ENCODE assay signal across 25 cellular contexts in the genomic region with DNA sequence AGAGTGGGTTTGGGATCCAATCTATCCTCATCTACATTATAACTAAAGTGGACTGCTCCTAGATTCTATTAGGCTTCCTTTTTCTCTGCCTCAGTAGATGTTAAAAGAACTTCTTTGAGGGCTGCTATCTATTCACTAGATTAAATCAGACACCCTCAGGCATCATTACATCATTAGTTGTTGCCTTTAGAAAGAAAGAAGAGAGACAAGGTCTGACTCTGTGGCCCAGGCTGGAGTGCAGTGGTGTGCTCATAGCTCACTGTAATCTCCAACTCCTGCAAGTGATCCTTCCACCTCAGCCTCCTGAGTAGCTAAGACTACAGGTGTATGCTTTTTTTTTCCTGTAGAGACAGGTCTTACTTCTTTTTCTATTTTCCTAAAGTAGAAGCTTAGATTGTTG.
"Had no signal": no experiment of that assay in that cellular context is flagged by ENCODE, and none has a peak within 500 bp of the region (broad histone marks: within the 10 kb centered on the region; RNA-seq: fewer than 3 reads in every experiment).

No MANE protein-coding gene starts in this region.

- H3K27ac Mint-ChIP-seq: activated CD4-positive, alpha-beta memory T cell treated with anti-CD3 and anti-CD28 coated beads, Interleukin-2, amount 10 ng/mL, durations not matched to agents 7 days and 5 days; activated CD4-positive, alpha-beta T cell treated with anti-CD3 and anti-CD28 coated beads, Interleukin-2, amount 10 ng/mL, durations not matched to agents 7 days and 5 days; activated naive CD4-positive, alpha-beta T cell treated with anti-CD3 and anti-CD28 coated beads, Interleukin-2, amount 10 ng/mL, durations not matched to agents 7 days and 5 days; activated naive CD8-positive, alpha-beta T cell treated with anti-CD3 and anti-CD28 coated beads for 36 hours; activated T-helper 17 cell treated with anti-CD3 and anti-CD28 coated beads, Interleukin-2, amount 50 U/mL, for 72 hours had no signal

- H3K9me3 ChIP-seq: MG63, SK-N-SH had no signal

- H3K4me1 Mint-ChIP-seq: activated CD4-positive, alpha-beta memory T cell treated with anti-CD3 and anti-CD28 coated beads, Interleukin-2, amount 10 ng/mL, durations not matched to agents 7 days and 5 days; activated CD4-positive, alpha-beta T cell treated with anti-CD3 and anti-CD28 coated beads, Interleukin-2, amount 10 ng/mL, durations not matched to agents 7 days and 5 days; activated naive CD4-positive, alpha-beta T cell treated with anti-CD3 and anti-CD28 coated beads, Interleukin-2, amount 10 ng/mL, durations not matched to agents 7 days and 5 days; activated naive CD8-positive, alpha-beta T cell treated with anti-CD3 and anti-CD28 coated beads for 36 hours; activated T-helper 17 cell treated with anti-CD3 and anti-CD28 coated beads, Interleukin-2, amount 50 U/mL, for 72 hours had no signal

- H3K4me2 ChIP-seq: KMS-11, PC-9, SK-N-SH had no signal

- H3K9ac ChIP-seq: KMS-11, SK-N-SH had no signal

- DNase-seq: activated CD4-positive, alpha-beta memory T cell treated with anti-CD3 and anti-CD28 coated beads, Interleukin-2, amount 10 ng/mL, durations not matched to agents 7 days and 5 days; activated CD4-positive, alpha-beta T cell treated with anti-CD3 and anti-CD28 coated beads, Interleukin-2, amount 10 ng/mL, durations not matched to agents 7 days and 5 days; activated CD4-positive, CD25-positive, alpha-beta regulatory T cell; activated gamma-delta T cell; activated naive CD4-positive, alpha-beta T cell treated with anti-CD3 and anti-CD28 coated beads, Interleukin-2, amount 10 ng/mL, durations not matched to agents 7 days and 5 days; activated naive CD8-positive, alpha-beta T cell treated with anti-CD3 and anti-CD28 coated beads for 36 hours; activated T-cell treated with anti-CD3 and anti-CD28 coated beads for 4 hours; activated T-cell treated with anti-CD3 and anti-CD28 coated beads, Interleukin-2, amount 50 U/mL, for 48 hours; brain microvascular endothelial cell; cerebellar nuclear complex; MG63; NCI-H1092 treated with DMSO at 0.1 percent for 48 hours; NCI-H1436; NCI-H1694 treated with DMSO at 0.1 percent for 48 hours; NCI-H2029 treated with DMSO at 0.1 percent for 48 hours; NCI-H345; NCI-H510A; NCI-H526 treated with DMSO at 0.1 percent for 48 hours; PC-9; SIG-M5; SK-N-SH; T-helper 1 cell had no signal

- H3K27ac ChIP-seq: brain microvascular endothelial cell, KMS-11, PC-9, VCaP had no signal

- H3K4me3 Mint-ChIP-seq: activated CD4-positive, alpha-beta memory T cell treated with anti-CD3 and anti-CD28 coated beads, Interleukin-2, amount 10 ng/mL, durations not matched to agents 7 days and 5 days; activated CD4-positive, alpha-beta T cell treated with anti-CD3 and anti-CD28 coated beads, Interleukin-2, amount 10 ng/mL, durations not matched to agents 7 days and 5 days; activated naive CD4-positive, alpha-beta T cell treated with anti-CD3 and anti-CD28 coated beads, Interleukin-2, amount 10 ng/mL, durations not matched to agents 7 days and 5 days; activated naive CD8-positive, alpha-beta T cell treated with anti-CD3 and anti-CD28 coated beads for 36 hours; activated T-helper 17 cell treated with anti-CD3 and anti-CD28 coated beads, Interleukin-2, amount 50 U/mL, for 72 hours had no signal

- H3K27me3 Mint-ChIP-seq: activated CD4-positive, alpha-beta memory T cell treated with anti-CD3 and anti-CD28 coated beads, Interleukin-2, amount 10 ng/mL, durations not matched to agents 7 days and 5 days; activated CD4-positive, alpha-beta T cell treated with anti-CD3 and anti-CD28 coated beads, Interleukin-2, amount 10 ng/mL, durations not matched to agents 7 days and 5 days; activated naive CD4-positive, alpha-beta T cell treated with anti-CD3 and anti-CD28 coated beads, Interleukin-2, amount 10 ng/mL, durations not matched to agents 7 days and 5 days; activated naive CD8-positive, alpha-beta T cell treated with anti-CD3 and anti-CD28 coated beads for 36 hours had no signal

- H3K9me3 Mint-ChIP-seq: activated CD4-positive, alpha-beta memory T cell treated with anti-CD3 and anti-CD28 coated beads, Interleukin-2, amount 10 ng/mL, durations not matched to agents 7 days and 5 days; activated CD4-positive, alpha-beta T cell treated with anti-CD3 and anti-CD28 coated beads, Interleukin-2, amount 10 ng/mL, durations not matched to agents 7 days and 5 days; activated naive CD4-positive, alpha-beta T cell treated with anti-CD3 and anti-CD28 coated beads, Interleukin-2, amount 10 ng/mL, durations not matched to agents 7 days and 5 days; activated naive CD8-positive, alpha-beta T cell treated with anti-CD3 and anti-CD28 coated beads for 36 hours; activated T-helper 17 cell treated with anti-CD3 and anti-CD28 coated beads, Interleukin-2, amount 50 U/mL, for 72 hours had no signal

- ATAC-seq: activated T-helper 17 cell treated with anti-CD3 and anti-CD28 coated beads, Interleukin-2, amount 50 U/mL, for 72 hours had no signal

- H3K4me3 ChIP-seq: MG63, PC-9 had no signal

- H3K27me3 ChIP-seq: brain microvascular endothelial cell, MG63 had no signal

- H3K36me3 ChIP-seq: brain microvascular endothelial cell, MG63 had no signal

- H2AFZ ChIP-seq: PC-9 had no signal
